28 cellular contexts compared by ENCODE assay signal in the genomic region with DNA sequence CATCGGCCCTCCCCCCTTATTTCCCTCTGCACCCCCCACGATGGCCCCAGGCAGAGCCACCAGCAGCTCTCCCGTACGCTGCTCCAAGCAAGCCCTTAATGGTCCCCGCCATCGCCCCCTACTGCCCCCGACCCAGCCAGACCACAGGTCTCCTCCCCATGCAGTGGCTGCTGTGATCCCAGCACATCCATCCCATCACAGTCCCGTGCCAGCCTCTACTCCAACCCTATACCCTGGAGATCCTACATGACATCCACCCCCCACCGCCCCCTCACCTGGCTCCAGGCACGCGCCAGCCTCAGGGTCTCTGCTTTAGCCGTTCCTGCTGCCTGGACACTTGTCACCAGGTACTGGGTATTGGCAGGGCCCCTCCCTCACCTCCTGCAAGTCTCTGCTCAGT.
DNase-seq lines count a peak whose midpoint lies in the region; ATAC-seq, FAIRE-seq and TF ChIP-seq lines count a peak whose summit lies in the region.
"Had no signal": no experiment of that assay in that cellular context is flagged by ENCODE, and none has a peak within 500 bp of the region (broad histone marks: within the 10 kb centered on the region; RNA-seq: fewer than 3 reads in every experiment).

No MANE protein-coding gene starts in this region.

- POLR2A ChIA-PET in HepG2 (lab: Yijun Ruan, JAX): no interaction called here
- POLR2A ChIA-PET in CD4-positive, alpha-beta T cell (lab: Charles Lee): no interaction called here

- DNase-seq in right lobe of liver: peak; percentile 5 to 47 (median 31)
- no peak for DNase-seq in HepG2 (ENCODE audit: low spot score)
- DNase-seq in heart left ventricle: peak in 4 of 5 donors; percentile 1 to 21 (median 4)
- DNase-seq in mesenteric fat pad (ENCODE audit: low spot score): peak; percentile 45
- DNase-seq in aorta: peak; percentile 22 to 62
- DNase-seq in esophagus muscularis mucosa (ENCODE audit: extremely low spot score): no peak
- no peak for DNase-seq in CD4-positive, alpha-beta T cell
- DNase-seq: activated CD4-positive, alpha-beta T cell treated with anti-CD3 and anti-CD28 coated beads, Interleukin-2, amount 50 U/mL, for 1 hour; activated CD8-positive, alpha-beta memory T cell treated with anti-CD3 and anti-CD28 coated beads, Interleukin-2, amount 10 ng/mL, durations not matched to agents 7 days and 5 days; activated naive CD8-positive, alpha-beta T cell treated with anti-CD3 and anti-CD28 coated beads for 36 hours; central memory CD4-positive, alpha-beta T cell; dermis blood vessel endothelial cell; GDM1; mammary epithelial cell; NCI-H1105; NCI-H1930; NCI-H524 treated with DMSO at 0.1 percent for 48 hours; NK-92 treated with Interleukin-12 subunit alpha and Interleukin-12 subunit beta, amount 100 ng/mL, for 24 hours; stimulated activated CD8-positive, alpha-beta memory T cell treated with anti-CD3 and anti-CD28 coated beads, Interleukin-4, amount 100 ng/mL, for 48 hours; stomach had no signal

- no peak for TF ChIP-seq CTCF in right lobe of liver (IDR thresholded peaks at IDR 0.05)
- TF ChIP-seq CTCF in HepG2 (CRISPR knock-in tag; IDR thresholded peaks at IDR 0.05): no peak
- no peak for TF ChIP-seq CTCF in heart left ventricle (IDR thresholded peaks at IDR 0.05)
- no peak for TF ChIP-seq CTCF in esophagus muscularis mucosa (IDR thresholded peaks at IDR 0.05)
- TF ChIP-seq CTCF in CD4-positive, alpha-beta T cell (IDR thresholded peaks at IDR 0.05): no peak

- intact Hi-C loops in right lobe of liver (cut with DNase I) (no loop called here), HepG2 (cut with micrococcal nuclease; ENCODE audit: unreplicated experiment) (no loop called here), heart left ventricle (cut with DNase I) (no loop called here), aorta (cut with DNase I) (no loop called here), esophagus muscularis mucosa (cut with DNase I) (no loop called here)
- intact Hi-C loops in CD4-positive, alpha-beta T cell (cut with DNase I, micrococcal nuclease): loop anchor here in 1 of 2 experiments (10.0 kb wide), 1 partner anchor 439 kb away; no protein-coding TSS in a partner anchor

- H3K27ac ChIP-seq in right lobe of liver (no peak overlapping the region), HepG2 (ENCODE audit: extremely low read length, insufficient read depth, low read length) (no peak overlapping the region), heart left ventricle (no peak overlapping the region), aorta (ENCODE audit: low read depth in 1 of 2, low read length in 2 of 2) (no peak overlapping the region), esophagus muscularis mucosa (replicated peaks in 1 of 4) (no peak overlapping the region)
- H3K27ac ChIP-seq in CD4-positive, alpha-beta T cell (ENCODE audit: low read depth, low read length): no peak overlapping the region
- H3K27ac ChIP-seq: stomach, tibial artery, VCaP had no signal

- TF ChIP-seq EP300 in HepG2 (IDR thresholded peaks at IDR 0.05; ENCODE audit: low read depth in 2 of 2, low read length in 2 of 2): no peak
- no peak for TF ChIP-seq EP300 in HepG2 (CRISPR knock-in tag; IDR thresholded peaks at IDR 0.05; ENCODE audit: borderline replicate concordance)
- no peak for TF ChIP-seq EP300 in esophagus muscularis mucosa (IDR thresholded peaks at IDR 0.05)

- H3K9ac ChIP-seq in HepG2 (ENCODE audit: insufficient read depth, low read depth, low read length): no peak overlapping the region

- H3K36me3 Mint-ChIP-seq in CD4-positive, alpha-beta T cell (ENCODE audit: low read depth): no peaks in the 10 kb centered on the region
- H3K36me3 Mint-ChIP-seq: activated CD8-positive, alpha-beta memory T cell treated with anti-CD3 and anti-CD28 coated beads, Interleukin-2, amount 10 ng/mL, durations not matched to agents 7 days and 5 days; activated naive CD8-positive, alpha-beta T cell treated with anti-CD3 and anti-CD28 coated beads for 36 hours had no signal

- no TSS peak for BruUV-seq in HepG2 (replicated peaks; lab: Mats Ljungman, UMichigan)

- H3K27me3 ChIP-seq in right lobe of liver (no peaks in the 10 kb centered on the region), HepG2 (ENCODE audit: control insufficient read depth in 1 of 2, insufficient read depth in 2 of 2, low read length in 2 of 2) (peaks cover 5 to 62% of the 10 kb centered on the region in 2 experiments; a peak in 4 of 5 replicates), heart left ventricle (peaks cover 0 to 7% (median 0%) of the 10 kb centered on the region in 9 donors), aorta (ENCODE audit: control insufficient read depth in 1 of 2, insufficient read depth in 2 of 2, low read length in 1 of 2) (no peaks in the 10 kb centered on the region), esophagus muscularis mucosa (peaks cover 0 to 61% (median 2%) of the 10 kb centered on the region in 4 donors)
- H3K27me3 ChIP-seq in CD4-positive, alpha-beta T cell (ENCODE audit: control insufficient read depth, insufficient read depth, low read length): no peaks in the 10 kb centered on the region

- H3K4me2 ChIP-seq in HepG2 (ENCODE audit: low read depth, low read length): no peak overlapping the region

- H3K4me3 ChIP-seq in right lobe of liver (no peak overlapping the region), HepG2 (replicated peaks in 1 of 3; ENCODE audit: insufficient read depth in 1 of 3, low read depth in 2 of 3, low read length in 3 of 3) (no peak overlapping the region), heart left ventricle (no peak overlapping the region), aorta (ENCODE audit: low read length in 2 of 2) (no peak overlapping the region), esophagus muscularis mucosa (no peak overlapping the region)
- H3K4me3 ChIP-seq: K562, stomach, tibial artery had no signal

- 80% methylated on average over 1 of the region's 12 CpGs for WGBS in right lobe of liver (ENCODE audit: insufficient coverage, low coverage, low lambda C conversion rate, missing lambda C conversion rate)
- 34% methylated on average over 9 of the region's 12 CpGs for WGBS in HepG2 (ENCODE audit: low lambda C conversion rate)
- WGBS in heart left ventricle, 4 donors: 72 to 83% (median 77%) methylated on average over 11 to 12 of the region's 12 CpGs
- 55 to 58% methylated on average over 12 of the region's 12 CpGs for WGBS in aorta, 2 donors
- WGBS in esophagus muscularis mucosa: 73% methylated on average over 12 of the region's 12 CpGs

- in situ Hi-C loops in HepG2 (cut with HindIII; ENCODE audit: extremely low pct_ligation_motif_present, low pct_unique_long_range_greater_than_20kb): no loop called here

- no peak overlapping the region for H2AFZ ChIP-seq in HepG2 (ENCODE audit: low read length)

- TF ChIP-seq POLR2A in right lobe of liver (IDR thresholded peaks at IDR 0.05) (no peak), HepG2 (IDR thresholded peaks at IDR 0.05; ENCODE audit: insufficient read depth in 1 of 2, low read depth in 2 of 2, low read length in 2 of 2) (no peak), heart left ventricle (IDR thresholded peaks at IDR 0.05) (no peak), esophagus muscularis mucosa (IDR thresholded peaks at IDR 0.05; ENCODE audit: low read depth) (no peak)

- H3K27me3 Mint-ChIP-seq in CD4-positive, alpha-beta T cell: peaks cover 38% of the 10 kb centered on the region

- H4K20me1 ChIP-seq in HepG2 (ENCODE audit: insufficient read depth, low read length): no peaks in the 10 kb centered on the region

- H3K79me2 ChIP-seq in HepG2 (ENCODE audit: insufficient read depth, low read length): no peaks in the 10 kb centered on the region

- H3K9me3 ChIP-seq in right lobe of liver (no peaks in the 10 kb centered on the region), HepG2 (ENCODE audit: low read length) (no peaks in the 10 kb centered on the region), heart left ventricle (no peaks in the 10 kb centered on the region), aorta (ENCODE audit: control insufficient read depth, low read length) (no peaks in the 10 kb centered on the region), esophagus muscularis mucosa (no peaks in the 10 kb centered on the region)
- H3K9me3 ChIP-seq in CD4-positive, alpha-beta T cell (ENCODE audit: control insufficient read depth, low read length): no peaks in the 10 kb centered on the region
- H3K9me3 ChIP-seq: stomach, tibial artery had no signal

- peaks cover 5% of the 10 kb centered on the region for H3K4me1 Mint-ChIP-seq in CD4-positive, alpha-beta T cell (ENCODE audit: low read depth)
- H3K4me1 Mint-ChIP-seq: activated naive CD8-positive, alpha-beta T cell treated with anti-CD3 and anti-CD28 coated beads for 36 hours had no signal

- H3K36me3 ChIP-seq in right lobe of liver (no peaks in the 10 kb centered on the region), HepG2 (replicated peaks in 1 of 2; ENCODE audit: control insufficient read depth in 1 of 2, insufficient read depth in 2 of 2, low read length in 2 of 2) (no peaks in the 10 kb centered on the region), heart left ventricle (no peaks in the 10 kb centered on the region), aorta (ENCODE audit: control insufficient read depth in 1 of 2, insufficient read depth in 2 of 2, low read length in 1 of 2) (no peaks in the 10 kb centered on the region), esophagus muscularis mucosa (no peaks in the 10 kb centered on the region)
- H3K36me3 ChIP-seq: stomach, tibial artery had no signal

- ATAC-seq in right lobe of liver: no peak
- ATAC-seq in HepG2: no peak
- no peak for ATAC-seq in heart left ventricle
- ATAC-seq in aorta (ENCODE audit: low FRiP score): no peak
- no peak for ATAC-seq in HG03354 (IDR thresholded peaks at IDR 0.05; ENCODE audit: poor library complexity, severe bottlenecking, unreplicated experiment)
- ATAC-seq in CD4-positive, alpha-beta T cell (ENCODE audit: poor library complexity): no peak
- ATAC-seq: activated CD8-positive, alpha-beta memory T cell treated with anti-CD3 and anti-CD28 coated beads, Interleukin-2, amount 10 ng/mL, durations not matched to agents 7 days and 5 days; activated T-helper 17 cell treated with anti-CD3 and anti-CD28 coated beads, Interleukin-2, amount 50 U/mL, for 72 hours; K562; PC-3 had no signal

- H3K9me3 Mint-ChIP-seq in CD4-positive, alpha-beta T cell: no peaks in the 10 kb centered on the region
- H3K9me3 Mint-ChIP-seq: activated naive CD8-positive, alpha-beta T cell treated with anti-CD3 and anti-CD28 coated beads for 36 hours; activated T-helper 17 cell treated with anti-CD3 and anti-CD28 coated beads, Interleukin-2, amount 50 U/mL, for 72 hours had no signal

- H3K4me1 ChIP-seq in right lobe of liver (no peaks in the 10 kb centered on the region), HepG2 (ENCODE audit: insufficient read depth, low read length) (no peaks in the 10 kb centered on the region), heart left ventricle (no peaks in the 10 kb centered on the region), aorta (ENCODE audit: control insufficient read depth in 1 of 2, insufficient read depth in 2 of 2, low read length in 2 of 2) (no peaks in the 10 kb centered on the region), esophagus muscularis mucosa (peaks cover 0 to 6% (median 3%) of the 10 kb centered on the region in 4 donors)

- FAIRE-seq in HepG2 (lab: Jason Lieb, UNC): no peak
- FAIRE-seq: astrocyte, islet of Langerhans, K562 had no signal

- no peak for TF ChIP-seq RAD21 in HepG2 (CRISPR knock-in tag; IDR thresholded peaks at IDR 0.05)

- no peak overlapping the region for H3K27ac Mint-ChIP-seq in CD4-positive, alpha-beta T cell
- H3K27ac Mint-ChIP-seq: activated CD8-positive, alpha-beta memory T cell treated with anti-CD3 and anti-CD28 coated beads, Interleukin-2, amount 10 ng/mL, durations not matched to agents 7 days and 5 days; activated naive CD8-positive, alpha-beta T cell treated with anti-CD3 and anti-CD28 coated beads for 36 hours; activated T-helper 17 cell treated with anti-CD3 and anti-CD28 coated beads, Interleukin-2, amount 50 U/mL, for 72 hours had no signal

- CTCF ChIA-PET in HepG2 (lab: Yijun Ruan, JAX; ENCODE audit: low intra/inter-chr PET ratio, low total read pairs): no interaction called here
- CTCF ChIA-PET in CD4-positive, alpha-beta T cell (lab: Charles Lee): no interaction called here

- no peak overlapping the region for H3K4me3 Mint-ChIP-seq in CD4-positive, alpha-beta T cell
- H3K4me3 Mint-ChIP-seq: activated CD8-positive, alpha-beta memory T cell treated with anti-CD3 and anti-CD28 coated beads, Interleukin-2, amount 10 ng/mL, durations not matched to agents 7 days and 5 days; activated naive CD8-positive, alpha-beta T cell treated with anti-CD3 and anti-CD28 coated beads for 36 hours; activated T-helper 17 cell treated with anti-CD3 and anti-CD28 coated beads, Interleukin-2, amount 50 U/mL, for 72 hours had no signal

Comparison
In these comparisons a context has a peak if more than half of its experiments do, and no peak if none do; other contexts are left out.
1. DNase-seq: peak in right lobe of liver (3 of 3), heart left ventricle (4 of 5), mesenteric fat pad (single experiment) and aorta (2 of 2); none in HepG2 (single experiment), esophagus muscularis mucosa (single experiment) and CD4-positive, alpha-beta T cell (0 of 10).